1 cellular context compared by ENCODE assay signal in genomic region chr4:158671915-158672806, GRCh38.
TF ChIP-seq lines count a peak whose summit lies in the region.

ETFDH (plus strand) TSS chr4:158672296; CDS start chr4:158672457, 161 bp downstream.

TF ChIP-seq in HepG2, 621 proteins besides CTCF, POLR2A, EP300 and RAD21 (continued from another document and continues in another):
- no peak for TF ChIP-seq ZBTB40 (IDR thresholded peaks at IDR 0.05)
- no peak; the same call in 1 of the 2 replicates for TF ChIP-seq ZBTB40 (CRISPR knock-in tag; IDR thresholded peaks at IDR 0.05)
- no peak for TF ChIP-seq ZNF276 (CRISPR knock-in tag; IDR thresholded peaks at IDR 0.05; ENCODE audit: low read depth)
- peak; percentile 32; the same call in 1 of the 2 replicates for TF ChIP-seq ZNF83 (CRISPR knock-in tag; IDR thresholded peaks at IDR 0.05; ENCODE audit: borderline replicate concordance)
- peak; percentile 98 for TF ChIP-seq ATF3 (CRISPR knock-in tag; IDR thresholded peaks at IDR 0.05)
- peak; percentile 80 for TF ChIP-seq ZBTB7B (CRISPR knock-in tag; IDR thresholded peaks at IDR 0.05)
- TF ChIP-seq ZBTB33 (CRISPR knock-in tag; IDR thresholded peaks at IDR 0.05), result peak; percentile 58; the same call in 1 of the 2 replicates
- TF ChIP-seq ZNF281 (CRISPR knock-in tag; IDR thresholded peaks at IDR 0.05; ENCODE audit: borderline replicate concordance), result no peak
- no peak for TF ChIP-seq MLLT10 (CRISPR knock-in tag; IDR thresholded peaks at IDR 0.05)
- TF ChIP-seq KLF9 (CRISPR knock-in tag; IDR thresholded peaks at IDR 0.05; ENCODE audit: low read depth), result 0 out of 2 replicates have a peak, but pooled peaks have one; percentile 14
- TF ChIP-seq BORCS8-MEF2B (CRISPR knock-in tag; IDR thresholded peaks at IDR 0.05), result 0 out of 2 replicates have a peak, but pooled peaks have one; percentile 79
- TF ChIP-seq KLF16 (CRISPR knock-in tag; IDR thresholded peaks at IDR 0.05), result peak in 1 of 2 experiments; percentile 93; a peak in 2 of 4 replicates
- no peak for TF ChIP-seq ZNF557 (CRISPR knock-in tag; IDR thresholded peaks at IDR 0.05)
- peak; percentile 66 for TF ChIP-seq ZNF883 (CRISPR knock-in tag; IDR thresholded peaks at IDR 0.05; ENCODE audit: not compliant biosample characterization)
- TF ChIP-seq ZNF746 (CRISPR knock-in tag; IDR thresholded peaks at IDR 0.05), result peak; percentile 34; the same call in 1 of the 2 replicates
- TF ChIP-seq THAP8 (CRISPR knock-in tag; IDR thresholded peaks at IDR 0.05; ENCODE audit: borderline replicate concordance), result no peak
- TF ChIP-seq ZNF576 (CRISPR knock-in tag; IDR thresholded peaks at IDR 0.05), result peak; percentile 50; the same call in 1 of the 2 replicates
- peak; percentile 94 for TF ChIP-seq FOXK1 (CRISPR knock-in tag; IDR thresholded peaks at IDR 0.05; ENCODE audit: borderline replicate concordance, low read depth)
- TF ChIP-seq RFXAP (CRISPR knock-in tag; IDR thresholded peaks at IDR 0.05; ENCODE audit: borderline replicate concordance), result peak; percentile 95
- TF ChIP-seq RELA (CRISPR knock-in tag; IDR thresholded peaks at IDR 0.05), result no peak; the same call in 1 of the 2 replicates
- TF ChIP-seq NFYC (CRISPR knock-in tag; IDR thresholded peaks at IDR 0.05), result peak; percentile 90
- 0 out of 2 replicates have a peak, but pooled peaks have one; percentile 69 for TF ChIP-seq ZNF703 (CRISPR knock-in tag; IDR thresholded peaks at IDR 0.05; ENCODE audit: borderline replicate concordance)
- TF ChIP-seq POLR2AphosphoS2 (IDR thresholded peaks at IDR 0.05; ENCODE audit: low read depth, low read length), result no peak
- 0 out of 2 replicates have a peak, but pooled peaks have one; percentile 70 for TF ChIP-seq ZNF224 (CRISPR knock-in tag; IDR thresholded peaks at IDR 0.05)
- TF ChIP-seq ZMYM4 (CRISPR knock-in tag; IDR thresholded peaks at IDR 0.05), result peak; percentile 100
- peak; percentile 77 for TF ChIP-seq ARID5B (CRISPR knock-in tag; IDR thresholded peaks at IDR 0.05)
- TF ChIP-seq ZNF816 (CRISPR knock-in tag; IDR thresholded peaks at IDR 0.05; ENCODE audit: borderline replicate concordance), result no peak; the same call in 1 of the 2 replicates
- TF ChIP-seq ZNF574 (CRISPR knock-in tag; IDR thresholded peaks at IDR 0.05), result peak; percentile 99
- TF ChIP-seq ZNF776 (CRISPR knock-in tag; IDR thresholded peaks at IDR 0.05), result peak; percentile 92
